In the genomic region with DNA sequence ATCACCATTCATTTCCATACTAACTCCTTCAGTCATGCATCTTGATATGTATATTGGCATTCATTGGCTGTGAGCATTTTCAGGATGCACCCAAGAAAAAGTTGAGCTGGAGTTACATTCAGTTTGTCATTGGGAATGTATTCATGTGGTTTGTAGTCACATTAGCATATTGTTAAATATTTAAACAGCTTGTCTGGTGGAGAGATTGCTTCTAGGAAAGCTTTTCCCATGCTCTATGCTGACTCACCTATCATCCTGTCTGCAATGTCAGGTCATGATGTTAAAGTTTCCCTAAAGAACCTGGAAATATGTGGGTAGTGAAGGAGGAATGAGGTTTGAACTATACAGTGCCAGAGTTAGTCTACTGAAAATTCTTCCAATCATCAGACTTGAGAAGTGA, we compare ENCODE assay signal across 16 cellular contexts.
DNase-seq lines count a peak whose midpoint lies in the region; ATAC-seq and TF ChIP-seq lines count a peak whose summit lies in the region.
"Had no signal": no experiment of that assay in that cellular context is flagged by ENCODE, and none has a peak within 500 bp of the region (broad histone marks: within the 10 kb centered on the region; RNA-seq: fewer than 3 reads in every experiment).

No MANE protein-coding gene starts in this region.

- no peaks in the 10 kb centered on the region for H3K36me3 ChIP-seq in kidney epithelial cell (ENCODE audit: control insufficient read depth, insufficient read depth, low read length)

- DNase-seq in HT1080 (ENCODE audit: low read depth) (peak; percentile 48), choroid plexus epithelial cell (ENCODE audit: low read depth) (peak; percentile 2), kidney epithelial cell (ENCODE audit: low read depth) (peak; percentile 70), retinal pigment epithelial cell (ENCODE audit: low read depth) (peak; percentile 6), mucosa of gallbladder (ENCODE audit: low spot score) (no peak), SW480 (ENCODE audit: low spot score) (no peak)
- DNase-seq: CD8-positive, alpha-beta T cell; DND-41; Karpas-422; MM.1S; NCI-H1092 treated with DMSO at 0.1 percent for 48 hours; NCI-H2081 treated with DMSO at 0.1 percent for 48 hours; NCI-H524; PC-9 had no signal

- ATAC-seq in HG03571 (IDR thresholded peaks at IDR 0.05; ENCODE audit: unreplicated experiment), result no peak
- ATAC-seq: CD8-positive, alpha-beta T cell; HCT116 had no signal

- H3K27me3 ChIP-seq in kidney epithelial cell (ENCODE audit: control insufficient read depth, insufficient read depth, low read length), result no peaks in the 10 kb centered on the region

- H3K4me3 ChIP-seq in choroid plexus epithelial cell (ENCODE audit: low read depth, low read length) (no peak overlapping the region), kidney epithelial cell (ENCODE audit: low read depth, low read length) (no peak overlapping the region), retinal pigment epithelial cell (ENCODE audit: low read length) (no peak overlapping the region)
- H3K4me3 ChIP-seq: PC-9 had no signal

- no peak for TF ChIP-seq CTCF in choroid plexus epithelial cell (conservative IDR thresholded peaks at IDR 0.05; ENCODE audit: low read depth, low read length)
- TF ChIP-seq CTCF in kidney epithelial cell (IDR thresholded peaks at IDR 0.05; ENCODE audit: insufficient read depth, low read length, poor library complexity, severe bottlenecking), result no peak
- TF ChIP-seq CTCF in retinal pigment epithelial cell (conservative IDR thresholded peaks at IDR 0.05; ENCODE audit: low read depth, low read length), result no peak

Comparison
In these comparisons a context has a peak if more than half of its experiments do, and no peak if none do; other contexts are left out.
1. DNase-seq: peak in HT1080 (single experiment), choroid plexus epithelial cell (single experiment), kidney epithelial cell (single experiment) and retinal pigment epithelial cell (single experiment); none in mucosa of gallbladder (single experiment) and SW480 (single experiment).